8 cellular contexts compared by ENCODE assay signal in genomic region chr16:20898938-20899502, GRCh38. TPM values are rescaled to one million over a fixed set of nuclear protein-coding genes. Genes with fewer than 3 reads are reported as not detected.
DNase-seq lines count a peak whose midpoint lies in the region; ATAC-seq, FAIRE-seq and TF ChIP-seq lines count a peak whose summit lies in the region.

No MANE protein-coding gene starts in this region.

- H4K20me1 ChIP-seq in GM12878 (ENCODE audit: control insufficient read depth, insufficient read depth) = no peaks in the 10 kb centered on the region

- peak in 1 of 2 donors; percentile 78 for DNase-seq in cardiac muscle cell (ENCODE audit: low read depth in 1 of 2, low spot score in 1 of 2)
- no peak for DNase-seq in Right ventricle myocardium inferior (ENCODE audit: missing footprints)
- no peak for DNase-seq in GM12878 (ENCODE audit: low read depth, low spot score)
- no peak for DNase-seq in ecto neural progenitor cell (ENCODE audit: low spot score)
- DNase-seq in central memory CD4-positive, alpha-beta T cell = no peak

- TF ChIP-seq POLR2A in GM12878 (IDR thresholded peaks at IDR 0.05; ENCODE audit: low read depth, low read length) = no peak

- FAIRE-seq in GM12878 (lab: Jason Lieb, UNC) = no peak

- POLR2A ChIA-PET in GM12878 (lab: Charles Lee) = interaction anchor here (0.6 to 4.3 kb wide), 6 partner anchors 11 to 28 kb away, joined by 3 to 27 read pairs (median 4); no protein-coding TSS in a partner anchor

- peak overlapping the region; percentile 61 for H3K27ac ChIP-seq in cardiac muscle cell
- no peak overlapping the region for H3K27ac ChIP-seq in GM12878 (ENCODE audit: control insufficient read depth, insufficient read depth)
- peak overlapping the region; percentile 92 to 97 for H3K27ac ChIP-seq in liver (ENCODE audit: low read depth in 1 of 2, low read length in 2 of 2)
- no peak overlapping the region for H3K27ac ChIP-seq in urinary bladder (ENCODE audit: low read depth)

- H2AFZ ChIP-seq in GM12878 (ENCODE audit: control insufficient read depth, low read depth, low read length) = no peak overlapping the region

- H3K9me3 ChIP-seq in cardiac muscle cell (ENCODE audit: low read depth) (no peaks in the 10 kb centered on the region), GM12878 (replicated peaks; ENCODE audit: control insufficient read depth, insufficient read depth, low read length) (no peaks in the 10 kb centered on the region), liver (ENCODE audit: control insufficient read depth in 4 of 4, low read length in 3 of 4) (no peaks in the 10 kb centered on the region)

- ATAC-seq in Right ventricle myocardium inferior (no peak), GM12878 (no peak), GM21528 (IDR thresholded peaks at IDR 0.05; ENCODE audit: low FRiP score, unreplicated experiment) (no peak)

- H3K4me2 ChIP-seq in GM12878 (ENCODE audit: control insufficient read depth, insufficient read depth) = peak overlapping the region; percentile 82

- in situ Hi-C loops in GM12878 (cut with MboI) = loop anchor here (5.0 kb wide), 1 partner anchor 48 kb away; no protein-coding TSS in a partner anchor

- H3K79me2 ChIP-seq in GM12878 (ENCODE audit: control insufficient read depth, insufficient read depth, low read length) = peaks cover 25% of the 10 kb centered on the region

- H3K4me1 ChIP-seq in cardiac muscle cell (ENCODE audit: low read depth) = peaks cover 28% of the 10 kb centered on the region
- H3K4me1 ChIP-seq in GM12878 (ENCODE audit: control insufficient read depth, insufficient read depth, low read length) = peaks cover 17% of the 10 kb centered on the region
- peaks cover 4 to 40% (median 31%) of the 10 kb centered on the region in 4 donors for H3K4me1 ChIP-seq in liver (ENCODE audit: control insufficient read depth in 4 of 4, insufficient read depth in 4 of 4, low read length in 3 of 4)
- H3K4me1 ChIP-seq in urinary bladder (ENCODE audit: insufficient read depth) = peaks cover 4% of the 10 kb centered on the region

- H3K4me3 ChIP-seq in cardiac muscle cell (peak overlapping the region; percentile 72), GM12878 (peak overlapping the region; percentile 82), liver (ENCODE audit: low read depth in 1 of 3, low read length in 3 of 3) (peak overlapping the region; percentile 63 to 89 (median 84)), urinary bladder (ENCODE audit: low read depth, low read length) (peak overlapping the region; percentile 78)

- intact Hi-C loops in Right ventricle myocardium inferior (cut with DNase I) (no loop called here), GM12878 (cut with micrococcal nuclease; ENCODE audit: unreplicated experiment) (no loop called here)

- TF ChIP-seq CTCF in cardiac muscle cell (IDR thresholded peaks at IDR 0.05; ENCODE audit: low read depth, low read length) (no peak), GM12878 (IDR thresholded peaks at IDR 0.05 in 2 of 3, conservative IDR thresholded peaks at IDR 0.05 in 1 of 3; ENCODE audit: control insufficient read depth in 2 of 3, extremely low read depth in 1 of 3, insufficient read depth in 1 of 3, low read depth in 3 of 3, low read length in 3 of 3) (no peak), liver (IDR thresholded peaks at IDR 0.05; ENCODE audit: low read depth, low read length, missing input control) (no peak)

- no peaks in the 10 kb centered on the region for H3K36me3 ChIP-seq in cardiac muscle cell
- no peaks in the 10 kb centered on the region; a peak in 1 of 4 replicates for H3K36me3 ChIP-seq in GM12878 (ENCODE audit: control insufficient read depth in 2 of 2, insufficient read depth in 2 of 2, low read length in 1 of 2)
- peaks cover 3 to 8% (median 4%) of the 10 kb centered on the region in 4 donors for H3K36me3 ChIP-seq in liver (ENCODE audit: control insufficient read depth in 4 of 4, insufficient read depth in 3 of 4, low read depth in 1 of 4, low read length in 3 of 4)
- H3K36me3 ChIP-seq in urinary bladder (ENCODE audit: insufficient read depth) = no peaks in the 10 kb centered on the region

- RAD21 ChIA-PET in GM12878 (lab: Charles Lee; ENCODE audit: unreplicated experiment) = interaction anchor here (1.2 to 3.8 kb wide), 6 partner anchors 20 to 92 kb away, joined by 3 to 31 read pairs (median 8); partner anchors contain the start of genes ERI2 and REXO5

- H3K27me3 ChIP-seq in cardiac muscle cell = no peaks in the 10 kb centered on the region
- no peaks in the 10 kb centered on the region for H3K27me3 ChIP-seq in GM12878 (replicated peaks in 1 of 2; ENCODE audit: control insufficient read depth in 2 of 2, insufficient read depth in 2 of 2, low read length in 1 of 2)
- H3K27me3 ChIP-seq in liver (ENCODE audit: control insufficient read depth in 4 of 4, insufficient read depth in 4 of 4, low read length in 3 of 4) = no peaks in the 10 kb centered on the region

- 76% methylated on average over 8 of the region's 8 CpGs for WGBS in GM12878 (ENCODE audit: insufficient coverage, insufficient replicate concordance, low lambda C conversion rate, missing lambda C conversion rate)
- WGBS in liver = 25% methylated on average over 8 of the region's 8 CpGs
- 26% methylated on average over 8 of the region's 8 CpGs for WGBS in urinary bladder

- SMC1A ChIA-PET in GM12878 (lab: Charles Lee; ENCODE audit: uncharacterized antibody, unreplicated experiment) = interaction anchor here (0.8 to 5.6 kb wide), 11 partner anchors 10 to 260 kb away, joined by 3 to 42 read pairs (median 8); no protein-coding TSS in a partner anchor

- TF ChIP-seq RAD21 in GM12878 (IDR thresholded peaks at IDR 0.05; ENCODE audit: insufficient read depth, low read depth, low read length) (no peak), liver (IDR thresholded peaks at IDR 0.05) (no peak)

- no TSS peak for BruUV-seq in GM12878 (replicated peaks; lab: Mats Ljungman, UMichigan)

- peak overlapping the region; percentile 59 for H3K9ac ChIP-seq in GM12878 (ENCODE audit: control insufficient read depth, insufficient read depth, low read length)
- H3K9ac ChIP-seq in liver (ENCODE audit: low read depth in 1 of 2, low read length in 2 of 2) = peak overlapping the region in 1 of 2 donors; percentile 21

- CTCF ChIA-PET in GM12878 (lab: Yijun Ruan, JAX) = interaction anchor here (0.5 to 5.6 kb wide), 6 partner anchors 11 to 49 kb away, joined by 3 to 36 read pairs (median 4); no protein-coding TSS in a partner anchor

- no peak for TF ChIP-seq EP300 in GM12878 (IDR thresholded peaks at IDR 0.05; ENCODE audit: borderline replicate concordance in 1 of 2, control insufficient read depth in 1 of 2, low read depth in 2 of 2, low read length in 2 of 2)

TF ChIP-seq in GM12878, 131 proteins besides CTCF, POLR2A, EP300 and RAD21 (continues in another document):
- TF ChIP-seq YY1 (IDR thresholded peaks at IDR 0.05; ENCODE audit: low read depth, low read length) = no peak
- TF ChIP-seq SMAD5 (IDR thresholded peaks at IDR 0.05; ENCODE audit: low read depth) = no peak
- TF ChIP-seq FOXK2 (IDR thresholded peaks at IDR 0.05) = no peak

TF ChIP-seq in liver, 16 proteins besides CTCF, POLR2A, EP300 and RAD21 (continues in another document):
- TF ChIP-seq NR2F2 (IDR thresholded peaks at IDR 0.05) = no peak

RNA-seq across cellular contexts. Expression of gene DCUN1D3, which starts 1.1 kb away (rescaled TPM):
- total RNA-seq in cardiac muscle cell = 6.7 and 9.2 TPM in 2 replicates
- 4.5 and 6.6 TPM in 2 replicates for polyA plus RNA-seq in cardiac muscle cell
- 15.8 TPM for total RNA-seq in Right ventricle myocardium inferior
- total RNA-seq in GM12878 (2013; cell fraction: nucleolus; rRNA removed) = 6.1 and 7.6 TPM in 2 replicates
- 2.4 and 2.8 TPM in 2 replicates for total RNA-seq in GM12878 (2014; rRNA removed)
- 2.3 and 2.5 TPM in 2 replicates for total RNA-seq in GM12878 (2014; rRNA removed; fragmentation: Illumina TruSeq; extraction: Trizol)
- total RNA-seq in GM12878 (2021) = 3.5 and 3.7 TPM in 2 replicates
- polyA plus RNA-seq in GM12878 (2011; ENCODE audit: low read depth) = 1.7 TPM
- polyA plus RNA-seq in GM12878 (2011; rRNA removed) = 4.5 and 5.5 TPM in 2 replicates
- 3.1 and 3.5 TPM in 2 replicates for polyA plus RNA-seq in GM12878 (2011; cell fraction: cytosol; rRNA removed)
- polyA plus RNA-seq in GM12878 (2011; cell fraction: nucleus; rRNA removed) = 6.2 and 7.4 TPM in 2 replicates
- polyA plus RNA-seq in GM12878 (2012) = 2.1 and 2.6 TPM in 2 replicates
- 1.6 and 1.8 TPM in 2 replicates for polyA plus RNA-seq in GM12878 (2014; fragmentation: Illumina TruSeq; extraction: Trizol)
- polyA plus RNA-seq in GM12878 (2014; fragmentation: Nextera tagmentation; extraction: Ambion mirVana) = 1 to 10 TPM in 1 of 2 experiments, under 1 TPM in 1; 0.47 to 1.2 TPM
- 1.9 TPM in 2 replicates for polyA plus RNA-seq in GM12878 (2014; rRNA removed)
- polyA plus RNA-seq in GM12878 (2016; fragmentation: Nextera tagmentation; extraction: Ambion mirVana) = 1 to 10 TPM; 1.3 to 1.8 TPM
- 6.0 and 7.6 TPM in 2 replicates for polyA minus RNA-seq in GM12878 (2011; rRNA and poly(A)+ RNA removed)
- 2.4 and 2.9 TPM in 2 replicates for polyA minus RNA-seq in GM12878 (2011; cell fraction: cytosol; rRNA and poly(A)+ RNA removed)
- 5.8 and 7.0 TPM in 2 replicates for polyA minus RNA-seq in GM12878 (2011; cell fraction: nucleus; rRNA and poly(A)+ RNA removed)
- total RNA-seq in liver = 10 to 100 TPM in 1 of 2 donors, 1 to 10 TPM in 1; 4.9 to 16.8 TPM
- 1 to 10 TPM; 2.7 to 4.6 TPM for polyA plus RNA-seq in liver
- 13.0 TPM for total RNA-seq in urinary bladder
- polyA plus RNA-seq in urinary bladder = 6.8 TPM

RNA-seq across cellular contexts. Expression of gene LYRM1, which starts 1.6 kb away (rescaled TPM):
- total RNA-seq in cardiac muscle cell (42.6 and 49.8 TPM in 2 replicates), Right ventricle myocardium inferior (58.1 TPM), GM12878 (2014; rRNA removed) (24.9 and 27.2 TPM in 2 replicates), GM12878 (2014; rRNA removed; fragmentation: Illumina TruSeq; extraction: Trizol) (37.2 and 41.0 TPM in 2 replicates), GM12878 (2021) (18.4 and 19.4 TPM in 2 replicates), liver (10 to 100 TPM; 33.2 to 49.5 TPM), urinary bladder (54.6 TPM)
- polyA plus RNA-seq in cardiac muscle cell (37.3 and 41.6 TPM in 2 replicates), GM12878 (2011; rRNA removed) (54.4 and 81.5 TPM in 2 replicates), GM12878 (2014; fragmentation: Illumina TruSeq; extraction: Trizol) (43.8 and 44.8 TPM in 2 replicates), GM12878 (2014; fragmentation: Nextera tagmentation; extraction: Ambion mirVana) (10 to 100 TPM; 36.9 to 43.7 TPM), GM12878 (2014; rRNA removed) (29.3 and 30.2 TPM in 2 replicates), GM12878 (2016; fragmentation: Nextera tagmentation; extraction: Ambion mirVana) (10 to 100 TPM; 38.9 to 40.5 TPM), liver (10 to 100 TPM; 52.0 to 57.3 TPM), urinary bladder (59.8 TPM)
- total RNA-seq in GM12878 (2013; cell fraction: nucleolus; rRNA removed) = 12.4 and 15.2 TPM in 2 replicates
- polyA plus RNA-seq in GM12878 (2011; ENCODE audit: low read depth) = 26.1 TPM
- polyA plus RNA-seq in GM12878 (2011; cell fraction: cytosol; rRNA removed) = 28.2 and 33.0 TPM in 2 replicates
- polyA plus RNA-seq in GM12878 (2011; cell fraction: nucleus; rRNA removed) = 18.8 and 24.1 TPM in 2 replicates
- 26.8 and 27.8 TPM in 2 replicates for polyA plus RNA-seq in GM12878 (2012)
- polyA minus RNA-seq in GM12878 (2011; rRNA and poly(A)+ RNA removed) = 20.1 and 26.8 TPM in 2 replicates
- polyA minus RNA-seq in GM12878 (2011; cell fraction: cytosol; rRNA and poly(A)+ RNA removed) = 15.2 and 16.8 TPM in 2 replicates
- 5.7 and 6.6 TPM in 2 replicates for polyA minus RNA-seq in GM12878 (2011; cell fraction: nucleus; rRNA and poly(A)+ RNA removed)

Comparison
In these comparisons a context has a peak if more than half of its experiments do, and no peak if none do; other contexts are left out.
1. H3K27ac ChIP-seq: peak in cardiac muscle cell (single experiment) and liver (2 of 2); none in GM12878 (single experiment) and urinary bladder (single experiment).
2. Peak in every context shown above with its lines, with median percentiles within 50 percentile points of each other: H3K4me3 ChIP-seq.